8 cellular contexts compared by ENCODE assay signal in the genomic region with DNA sequence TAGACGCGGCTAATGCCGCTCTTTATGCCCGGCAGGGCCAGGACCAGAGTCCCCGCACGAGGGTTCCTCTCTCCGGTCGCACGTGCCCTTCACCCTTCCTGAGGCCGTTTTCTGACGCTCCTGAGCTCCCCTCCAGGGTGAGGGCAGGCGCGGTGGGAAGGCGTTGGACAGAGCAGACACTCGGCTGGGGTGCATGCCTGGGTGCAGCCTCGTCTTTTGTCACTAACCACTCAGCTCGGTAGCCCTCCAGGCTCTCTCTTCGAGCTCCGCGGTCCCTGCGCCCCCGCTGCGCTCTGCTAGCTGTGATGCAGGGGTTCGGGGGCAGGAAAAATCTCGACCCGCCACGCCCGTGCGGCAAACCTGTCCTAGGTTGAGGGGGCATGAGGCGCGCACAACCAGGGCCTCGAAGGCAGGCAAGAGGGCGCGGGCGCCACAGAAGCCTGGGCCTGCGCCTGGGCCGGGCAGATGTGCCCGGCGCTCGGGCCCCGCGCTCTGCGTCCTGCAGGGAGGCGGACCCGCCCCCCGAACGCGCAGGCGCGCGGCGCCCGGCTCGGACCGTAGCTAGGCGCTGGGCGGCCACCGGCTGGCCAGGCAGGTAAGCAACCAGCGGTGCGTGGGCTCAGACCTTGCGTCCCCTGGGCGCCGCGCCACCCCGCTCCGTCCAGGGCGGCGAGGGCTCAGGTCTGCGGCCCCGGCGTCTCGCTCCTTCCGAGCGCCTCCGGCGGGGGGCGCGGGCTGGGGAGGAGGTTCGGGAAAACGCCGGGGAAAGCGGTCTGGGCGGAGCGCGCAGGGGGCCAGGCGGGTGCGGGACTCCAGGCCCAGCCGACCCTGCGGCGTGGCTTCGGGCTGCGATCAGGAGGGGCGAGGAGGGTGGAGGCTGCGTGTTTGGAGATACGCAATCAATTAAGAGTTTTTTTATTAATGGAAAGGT. TPM values are rescaled to one million over a fixed set of nuclear protein-coding genes. Genes with fewer than 3 reads are reported as not detected.
DNase-seq lines count a peak whose midpoint lies in the region; ATAC-seq lines count a peak whose summit lies in the region.

A gene (plus strand): TSS at position 548 of the 931 bp plus-strand sequence. CDS start 5,807 bp downstream, outside the sequence.

- intact Hi-C loops in posterior vena cava (cut with DNase I) = no loop called here

- peak; percentile 72 for DNase-seq in DMS53 treated with DMSO at 0.1 percent for 48 hours (lab: John Stamatoyannopoulos, UW; ENCODE audit: unreplicated experiment)
- peak; percentile 43 for DNase-seq in MG63
- peak; percentile 5 for DNase-seq in globus pallidus (ENCODE audit: low spot score)
- DNase-seq in kidney glomerular epithelial cell (lab: John Stamatoyannopoulos, UW) = no peak
- DNase-seq in posterior vena cava (ENCODE audit: low spot score) = no peak

- no peaks in the 10 kb centered on the region for H3K9me3 Mint-ChIP-seq in activated T-helper 17 cell treated with anti-CD3 and anti-CD28 coated beads, Interleukin-2, amount 50 U/mL, for 72 hours

- peak within 1 kb of the TSS; percentile 63 for H2AFZ ChIP-seq in neuron (ENCODE audit: low read depth, low read length)

- H3K9me3 ChIP-seq in MG63 = no peaks in the 10 kb centered on the region
- H3K9me3 ChIP-seq in neuron (ENCODE audit: low read length) = no peaks in the 10 kb centered on the region

- no peaks in the 10 kb centered on the region for H3K4me1 Mint-ChIP-seq in activated T-helper 17 cell treated with anti-CD3 and anti-CD28 coated beads, Interleukin-2, amount 50 U/mL, for 72 hours

- no peaks in the 10 kb centered on the region for H3K36me3 Mint-ChIP-seq in activated T-helper 17 cell treated with anti-CD3 and anti-CD28 coated beads, Interleukin-2, amount 50 U/mL, for 72 hours (ENCODE audit: low read depth)

- H3K4me3 ChIP-seq in MG63 (peak within 1 kb of the TSS; percentile 48), neuron (ENCODE audit: low read length) (peak within 1 kb of the TSS; percentile 53)

- ATAC-seq in activated T-helper 17 cell treated with anti-CD3 and anti-CD28 coated beads, Interleukin-2, amount 50 U/mL, for 72 hours (replicated peaks) = peak; percentile 63
- ATAC-seq in HG02763 (IDR thresholded peaks at IDR 0.05; ENCODE audit: unreplicated experiment) = no peak

- H3K4me3 Mint-ChIP-seq in activated T-helper 17 cell treated with anti-CD3 and anti-CD28 coated beads, Interleukin-2, amount 50 U/mL, for 72 hours = peak within 1 kb of the TSS; percentile 32

- H3K27ac Mint-ChIP-seq in activated T-helper 17 cell treated with anti-CD3 and anti-CD28 coated beads, Interleukin-2, amount 50 U/mL, for 72 hours = no peak within 1 kb of the TSS

- peaks cover 27% of the 10 kb centered on the region for H3K27me3 Mint-ChIP-seq in activated T-helper 17 cell treated with anti-CD3 and anti-CD28 coated beads, Interleukin-2, amount 50 U/mL, for 72 hours

- H3K36me3 ChIP-seq in MG63 = no peaks in the 10 kb centered on the region
- no peaks in the 10 kb centered on the region for H3K36me3 ChIP-seq in neuron (ENCODE audit: insufficient read depth, low read length)

- H3K27me3 ChIP-seq in MG63 = no peaks in the 10 kb centered on the region
- peaks cover 49% of the 10 kb centered on the region for H3K27me3 ChIP-seq in neuron (ENCODE audit: insufficient read depth, low read length)

- no peaks in the 10 kb centered on the region for H3K4me1 ChIP-seq in neuron (ENCODE audit: insufficient read depth, low read length)

RNA-seq across cellular contexts. Expression of the gene that starts here (rescaled TPM):
- total RNA-seq in MG63 (2014; rRNA removed; shearing (Covaris generic); ENCODE audit: low replicate concordance) = 0.53 and 0.81 TPM in 2 replicates
- 10 to 100 TPM in 1 of 2 donors, 1 to 10 TPM in 1; 6.1 to 15.3 TPM for total RNA-seq in activated T-helper 17 cell treated with anti-CD3 and anti-CD28 coated beads, Interleukin-2, amount 50 U/mL, for 72 hours
- 1 to 10 TPM; 6.7 to 7.1 TPM for total RNA-seq in posterior vena cava

Comparison
In these comparisons a context has a peak if more than half of its experiments do, and no peak if none do; other contexts are left out.
1. Peak in DNase-seq and H3K4me3 ChIP-seq in MG63; RNA of the gene not detected or under 1 TPM.
2. DNase-seq: peak in DMS53 treated with DMSO at 0.1 percent for 48 hours (single experiment) and globus pallidus (single experiment); none in kidney glomerular epithelial cell (single experiment) and posterior vena cava (single experiment).